1 cellular context compared by ENCODE assay signal in the genomic region with DNA sequence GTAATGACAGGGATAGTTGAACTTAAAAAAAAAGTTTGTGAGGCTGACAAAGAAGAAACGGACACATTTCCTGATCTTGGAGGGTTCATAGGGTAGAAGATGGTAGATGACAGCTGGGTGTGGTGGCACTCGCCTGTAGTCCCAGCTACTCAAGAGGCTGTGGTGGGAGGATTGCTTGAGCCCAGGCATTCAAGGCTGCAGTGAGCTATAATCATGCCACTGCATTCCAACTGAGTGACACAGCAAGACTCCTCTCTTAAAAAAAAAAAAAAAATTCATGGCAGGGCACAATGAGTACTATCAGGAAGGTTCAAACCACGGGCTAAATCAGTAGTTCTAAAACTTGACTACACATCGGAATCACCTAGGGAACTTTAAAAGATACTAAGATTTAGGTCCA.
TF ChIP-seq lines count a peak whose summit lies in the region.

No MANE protein-coding gene starts in this region.

TF ChIP-seq in H1, 55 proteins besides CTCF, POLR2A, EP300 and RAD21 (continued from another document):
- TF ChIP-seq BCL11A (IDR thresholded peaks at IDR 0.05; ENCODE audit: low read depth in 2 of 2, low read length in 2 of 2) (no peak), CHD1 (IDR thresholded peaks at IDR 0.05; ENCODE audit: low read depth, low read length) (no peak), SP4 (IDR thresholded peaks at IDR 0.05; ENCODE audit: low read length) (no peak), SP1 (IDR thresholded peaks at IDR 0.05; ENCODE audit: low read depth, low read length) (no peak), TEAD4 (IDR thresholded peaks at IDR 0.05; ENCODE audit: low read depth, low read length) (no peak)
- TF ChIP-seq, protein P1, sequence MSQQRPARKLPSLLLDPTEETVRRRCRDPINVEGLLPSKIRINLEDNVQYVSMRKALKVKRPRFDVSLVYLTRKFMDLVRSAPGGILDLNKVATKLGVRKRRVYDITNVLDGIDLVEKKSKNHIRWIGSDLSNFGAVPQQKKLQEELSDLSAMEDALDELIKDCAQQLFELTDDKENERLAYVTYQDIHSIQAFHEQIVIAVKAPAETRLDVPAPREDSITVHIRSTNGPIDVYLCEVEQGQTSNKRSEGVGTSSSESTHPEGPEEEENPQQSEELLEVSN (IDR thresholded peaks at IDR 0.05), result no peak
